Comparison of ENCODE assay signal across 12 cellular contexts in genomic region chr7:154837087-154837486, GRCh38.
DNase-seq lines count a peak whose midpoint lies in the region; ATAC-seq, FAIRE-seq and TF ChIP-seq lines count a peak whose summit lies in the region.
"Had no signal": no experiment of that assay in that cellular context is flagged by ENCODE, and none has a peak within 500 bp of the region (broad histone marks: within the 10 kb centered on the region; RNA-seq: fewer than 3 reads in every experiment).

No MANE protein-coding gene starts in this region.

- H3K9me3 ChIP-seq in H9 (ENCODE audit: control insufficient read depth, low read depth, low read length) = no peaks in the 10 kb centered on the region
- H3K9me3 ChIP-seq in OCI-LY7 (ENCODE audit: low read length) = no peaks in the 10 kb centered on the region
- no peaks in the 10 kb centered on the region for H3K9me3 ChIP-seq in H1 (ENCODE audit: insufficient read depth in 2 of 2, low read depth in 1 of 2, low read length in 1 of 2)
- H3K9me3 ChIP-seq: A549, BE2C had no signal

- no TSS peak for BruUV-seq in OCI-LY7 (replicated peaks; lab: Mats Ljungman, UMichigan)

- peaks cover 0 to 3% of the 10 kb centered on the region in 2 experiments; a peak in 1 of 4 replicates for H3K4me1 Mint-ChIP-seq in H9
- H3K4me1 Mint-ChIP-seq: CD4-positive, alpha-beta memory T cell had no signal

- H3K4me3 ChIP-seq in OCI-LY7 (ENCODE audit: low read depth, low read length, poor library complexity, severe bottlenecking) (no peak overlapping the region), H1 (ENCODE audit: extremely low read depth in 1 of 4, insufficient read depth in 2 of 4, low read depth in 3 of 4, low read length in 4 of 4) (no peak overlapping the region), H7 (ENCODE audit: insufficient read depth, low read depth, low read length) (no peak overlapping the region)
- H3K4me3 ChIP-seq: A549 had no signal

- H2BK15ac ChIP-seq in H9 (ENCODE audit: low read depth, low read length) = no peak overlapping the region
- no peak overlapping the region for H2BK15ac ChIP-seq in H1 (ENCODE audit: low read length)

- TF ChIP-seq CTCF in H9 (conservative IDR thresholded peaks at IDR 0.05) (no peak), OCI-LY7 (conservative IDR thresholded peaks at IDR 0.05; ENCODE audit: low read length) (no peak), H1 (IDR thresholded peaks at IDR 0.05; ENCODE audit: control extremely low read depth in 1 of 3, insufficient read depth in 1 of 3, low read depth in 1 of 3, low read length in 3 of 3) (no peak)

- POLR2A ChIA-PET in OCI-LY7 (lab: Charles Lee) = no interaction called here
- POLR2A ChIA-PET in H1 (lab: Charles Lee; ENCODE audit: partially characterized antibody) = no interaction called here

- H2AK5ac ChIP-seq in H9 (ENCODE audit: insufficient read length, low read length) (no peak overlapping the region), H1 (ENCODE audit: low read depth, low read length) (no peak overlapping the region; the same call in 1 of the 2 replicates)

- H3K9me2 ChIP-seq in OCI-LY7 (ENCODE audit: insufficient read depth, low read length) = no peaks in the 10 kb centered on the region

- no peak overlapping the region for H2BK20ac ChIP-seq in H9 (ENCODE audit: low read depth, low read length, poor library complexity, severe bottlenecking)
- H2BK20ac ChIP-seq in H1 (ENCODE audit: low read length) = no peak overlapping the region

- H3K79me2 ChIP-seq in H9 (ENCODE audit: insufficient read depth, low read length) (no peaks in the 10 kb centered on the region), OCI-LY7 (ENCODE audit: insufficient read depth, low read depth, low read length) (no peaks in the 10 kb centered on the region), H1 (ENCODE audit: control insufficient read depth in 1 of 2, insufficient read depth in 2 of 2, low read length in 2 of 2) (no peaks in the 10 kb centered on the region)

- CTCF ChIA-PET in OCI-LY7 (lab: Charles Lee; ENCODE audit: unreplicated experiment) = no interaction called here
- CTCF ChIA-PET in H1 (lab: Charles Lee; ENCODE audit: partially characterized antibody) = interaction anchor here (1.3 kb wide), 1 partner anchor 76 kb away, joined by 6 read pairs; no protein-coding TSS in a partner anchor

- no peak overlapping the region for H4K8ac ChIP-seq in H9 (replicated peaks; ENCODE audit: insufficient read length, low read depth, low read length)
- H4K8ac ChIP-seq in H1 (ENCODE audit: extremely low read depth, insufficient read depth, low read length) = no peak overlapping the region; the same call in 1 of the 2 replicates

- peaks cover 2% of the 10 kb centered on the region for H3K27me3 Mint-ChIP-seq in H9 (ENCODE audit: low read depth)

- ATAC-seq in GM21825 (IDR thresholded peaks at IDR 0.05; ENCODE audit: unreplicated experiment) = no peak
- ATAC-seq: A549 had no signal

- H3K9ac ChIP-seq in H9 (ENCODE audit: extremely low read depth, insufficient read length, low read length) (no peak overlapping the region), H1 (replicated peaks in 1 of 4; ENCODE audit: extremely low read depth in 1 of 4, low read depth in 3 of 4, low read length in 3 of 4) (no peak overlapping the region; a peak in 1 of 7 replicates)

- H4K5ac ChIP-seq in H9 (ENCODE audit: insufficient read length, low read depth, low read length) (peak overlapping the region; percentile 18), H1 (ENCODE audit: insufficient read length, low read depth, low read length) (no peak overlapping the region)

- no peaks in the 10 kb centered on the region for H3K23me2 ChIP-seq in H9 (ENCODE audit: insufficient read length, low read depth, low read length, poor library complexity, severe bottlenecking)
- H3K23me2 ChIP-seq in H1 (ENCODE audit: low read depth, low read length) = peaks cover 4% of the 10 kb centered on the region; the same call in 1 of the 2 replicates

- FAIRE-seq in H1 (lab: Jason Lieb, UNC) = no peak
- FAIRE-seq: A549, GM12892 had no signal

- no peak overlapping the region for H3T11ph ChIP-seq in H9 (ENCODE audit: low read length)

- no peak for TF ChIP-seq RAD21 in H1 (IDR thresholded peaks at IDR 0.05 in 1 of 2, conservative IDR thresholded peaks at IDR 0.05 in 1 of 2; ENCODE audit: low read depth in 2 of 2, low read length in 2 of 2)

- H3K79me1 ChIP-seq in H9 (ENCODE audit: insufficient read depth, low read depth, low read length, poor library complexity, severe bottlenecking) (no peaks in the 10 kb centered on the region), H1 (ENCODE audit: low read depth, low read length) (no peaks in the 10 kb centered on the region)

- H4K91ac ChIP-seq in H9 (ENCODE audit: insufficient read length, low read depth, low read length) (no peak overlapping the region), H1 (replicated peaks; ENCODE audit: insufficient read length, low read length) (no peak overlapping the region)

- H3K9me3 Mint-ChIP-seq in H9 = no peaks in the 10 kb centered on the region; a peak in 1 of 5 replicates
- H3K9me3 Mint-ChIP-seq: CD4-positive, alpha-beta memory T cell had no signal

- H2BK5ac ChIP-seq in H9 (ENCODE audit: insufficient read length, low read length) (no peak overlapping the region), H1 (ENCODE audit: low read depth, low read length) (peak overlapping the region; percentile 5; the same call in 1 of the 2 replicates)

- H3K36me3 ChIP-seq in OCI-LY7 (ENCODE audit: insufficient read depth, low read length) (no peaks in the 10 kb centered on the region), H1 (ENCODE audit: control insufficient read depth in 2 of 4, insufficient read depth in 4 of 4, low read length in 3 of 4) (no peaks in the 10 kb centered on the region), H7 (replicated peaks; ENCODE audit: control insufficient read depth, insufficient read depth, low read length) (no peaks in the 10 kb centered on the region)
- H3K36me3 ChIP-seq: BE2C had no signal

- peak overlapping the region; percentile 15 for H3K23ac ChIP-seq in H9 (ENCODE audit: insufficient read length, low read depth, low read length)
- peak overlapping the region; percentile 93 for H3K23ac ChIP-seq in H1 (ENCODE audit: insufficient read length)

- no peak for TF ChIP-seq EP300 in H1 (IDR thresholded peaks at IDR 0.05; ENCODE audit: borderline replicate concordance in 1 of 2, low read depth in 2 of 2, low read length in 2 of 2)

- DNase-seq in H9 (no peak), OCI-LY7 (ENCODE audit: low spot score) (no peak), H1 (ENCODE audit: low read depth in 1 of 2, low spot score in 2 of 2) (no peak), H7 (no peak), posterior vena cava (ENCODE audit: low spot score) (no peak)
- DNase-seq: BE2C; CD4-positive, alpha-beta memory T cell; DMS79 had no signal

- intact Hi-C loops in OCI-LY7 (cut with micrococcal nuclease; ENCODE audit: unreplicated experiment) = loop anchor here (2.0 to 5.0 kb wide), 3 partner anchors 26 to 170 kb away; no protein-coding TSS in a partner anchor
- intact Hi-C loops in posterior vena cava (cut with DNase I) = no loop called here

- no peak overlapping the region for H2AFZ ChIP-seq in H9 (ENCODE audit: low read length)
- H2AFZ ChIP-seq in OCI-LY7 (ENCODE audit: low read length) = peak overlapping the region; percentile 55; the same call in 1 of the 2 replicates
- no peak overlapping the region for H2AFZ ChIP-seq in H1 (ENCODE audit: low read length)

- H3K4me2 ChIP-seq in H9 (ENCODE audit: insufficient read depth, insufficient read length, low read length) (no peak overlapping the region), OCI-LY7 (ENCODE audit: low read length) (peak overlapping the region; percentile 56), H1 (ENCODE audit: insufficient read depth in 1 of 2, low read depth in 2 of 2, low read length in 2 of 2) (no peak overlapping the region)
- H3K4me2 ChIP-seq: A549 had no signal

- H3K27ac Mint-ChIP-seq in H9 = no peak overlapping the region
- H3K27ac Mint-ChIP-seq: CD4-positive, alpha-beta memory T cell had no signal

- H4K20me1 ChIP-seq in H9 (ENCODE audit: control insufficient read depth, insufficient read depth, insufficient read length) = peaks cover 4% of the 10 kb centered on the region
- no peaks in the 10 kb centered on the region for H4K20me1 ChIP-seq in OCI-LY7 (ENCODE audit: insufficient read depth, low read length)
- peaks cover 0 to 4% of the 10 kb centered on the region in 2 experiments for H4K20me1 ChIP-seq in H1 (replicated peaks in 1 of 2; ENCODE audit: control insufficient read depth in 1 of 2, insufficient read depth in 2 of 2, low read length in 2 of 2)

- no peaks in the 10 kb centered on the region for H3K36me3 Mint-ChIP-seq in H9 (ENCODE audit: insufficient read depth in 1 of 3, low read depth in 3 of 3)
- H3K36me3 Mint-ChIP-seq: CD4-positive, alpha-beta memory T cell had no signal

- no peak overlapping the region for H3K27ac ChIP-seq in H9 (ENCODE audit: insufficient read length, low read depth, low read length)
- H3K27ac ChIP-seq in OCI-LY7 (ENCODE audit: low read depth, low read length, poor library complexity, severe bottlenecking) = peak overlapping the region; percentile 59
- H3K27ac ChIP-seq in H1 (ENCODE audit: low read depth, low read length) = no peak overlapping the region
- H3K27ac ChIP-seq: A549, C4-2B had no signal

- no peak overlapping the region for H3K18ac ChIP-seq in H9 (ENCODE audit: insufficient read length, low read depth, low read length)
- no peak overlapping the region for H3K18ac ChIP-seq in H1 (ENCODE audit: extremely low read depth, low read length)

- H3K4ac ChIP-seq in H9 (ENCODE audit: low read depth, low read length) (no peak overlapping the region), H1 (replicated peaks; ENCODE audit: insufficient read length, low read depth, low read length) (peak overlapping the region; percentile 57)

- H3K56ac ChIP-seq in H9 (ENCODE audit: insufficient read length, low read depth, low read length) = no peak overlapping the region
- no peak overlapping the region for H3K56ac ChIP-seq in H1 (replicated peaks; ENCODE audit: insufficient read length, low read depth, low read length)

- H3K4me1 ChIP-seq in H9 (ENCODE audit: insufficient read depth, low read length) (no peaks in the 10 kb centered on the region), OCI-LY7 (ENCODE audit: insufficient read depth, low read length, poor library complexity, severe bottlenecking) (peaks cover 34% of the 10 kb centered on the region), H1 (replicated peaks in 1 of 4; ENCODE audit: control insufficient read depth in 3 of 4, insufficient read depth in 4 of 4, low read length in 3 of 4) (no peaks in the 10 kb centered on the region; a peak in 1 of 7 replicates)
- H3K4me1 ChIP-seq: A549, BE2C had no signal

- H3K4me3 Mint-ChIP-seq in H9 = no peak overlapping the region; a peak in 1 of 5 replicates
- H3K4me3 Mint-ChIP-seq: CD4-positive, alpha-beta memory T cell had no signal

- no peak for TF ChIP-seq POLR2A in H1 (IDR thresholded peaks at IDR 0.05; ENCODE audit: control extremely low read depth in 1 of 2, low read depth in 2 of 2, low read length in 2 of 2)

- H2BK120ac ChIP-seq in H9 (ENCODE audit: low read depth, low read length, poor library complexity, severe bottlenecking) = no peak overlapping the region
- no peak overlapping the region for H2BK120ac ChIP-seq in H1 (replicated peaks; ENCODE audit: low read depth, low read length)

- WGBS in H9 (ENCODE audit: extremely low coverage, insufficient read length, low lambda C conversion rate) = no CpG with 5 or more reads among the region's 8 CpGs
- 81% methylated on average over 8 of the region's 8 CpGs; no CpG with 5 or more reads in 1 of the 2 experiments for WGBS in H1 (ENCODE audit: extremely low coverage in 1 of 2, insufficient coverage in 1 of 2, insufficient read length in 1 of 2, insufficient replicate concordance in 2 of 2, low coverage in 1 of 2, low lambda C conversion rate in 2 of 2, missing lambda C conversion rate in 1 of 2), 2 experiments

- H3K14ac ChIP-seq in H9 (ENCODE audit: insufficient read depth, low read length) = no peak overlapping the region
- no peak overlapping the region for H3K14ac ChIP-seq in H1 (ENCODE audit: insufficient read length)

- H3K27me3 ChIP-seq in H9 (ENCODE audit: insufficient read depth, low read length) = no peaks in the 10 kb centered on the region
- H3K27me3 ChIP-seq in H1 (replicated peaks in 1 of 4; ENCODE audit: control insufficient read depth in 3 of 4, extremely low read depth in 1 of 4, insufficient read depth in 3 of 4, low read length in 3 of 4) = no peaks in the 10 kb centered on the region
- H3K27me3 ChIP-seq in H7 (ENCODE audit: control insufficient read depth, insufficient read depth, low read length) = no peaks in the 10 kb centered on the region
- H3K27me3 ChIP-seq: BE2C had no signal

- H2BK12ac ChIP-seq in H9 (ENCODE audit: insufficient read length, low read depth, low read length) = no peak overlapping the region
- peak overlapping the region; percentile 2; the same call in 1 of the 2 replicates for H2BK12ac ChIP-seq in H1 (ENCODE audit: low read depth, low read length)
